8 cellular contexts compared by ENCODE assay signal in genomic region chr12:56118688-56119045, GRCh38. TPM values are rescaled to one million over a fixed set of nuclear protein-coding genes. Genes with fewer than 3 reads are reported as not detected.
A peak's percentile ranks its signal among the peaks of the same experiment; 100 is the strongest.
DNase-seq lines count a peak whose midpoint lies in the region; ATAC-seq and TF ChIP-seq lines count a peak whose summit lies in the region.

No MANE protein-coding gene starts in this region.

- H3K27ac Mint-ChIP-seq in GM23338 = peak overlapping the region; percentile 100
- H3K27ac Mint-ChIP-seq in activated CD4-positive, alpha-beta memory T cell treated with anti-CD3 and anti-CD28 coated beads for 36 hours = peak overlapping the region; percentile 100

- H3K4me3 Mint-ChIP-seq in GM23338 = peak overlapping the region; percentile 94
- H3K4me3 Mint-ChIP-seq in activated CD4-positive, alpha-beta memory T cell treated with anti-CD3 and anti-CD28 coated beads for 36 hours = peak overlapping the region; percentile 99

- no peaks in the 10 kb centered on the region for H3K9me2 ChIP-seq in GM23338 (ENCODE audit: insufficient read depth)

- peaks cover 0 to 11% (median 0%) of the 10 kb centered on the region in 11 experiments; a peak in 4 of 22 replicates for H4K20me1 ChIP-seq in BLaER1 treated with 17β-estradiol and CSF1 and Interleukin-3, amounts not matched to agents 10 nM and 100 nM
- H4K20me1 ChIP-seq in GM23338 (replicated peaks; ENCODE audit: insufficient read depth) = no peaks in the 10 kb centered on the region

- H3K36me3 ChIP-seq in BLaER1 treated with 17β-estradiol and CSF1 and Interleukin-3, amounts not matched to agents 10 nM and 100 nM = peaks cover 30 to 57% (median 45%) of the 10 kb centered on the region in 11 experiments
- H3K36me3 ChIP-seq in GM23338 (ENCODE audit: insufficient read depth) (peaks cover 4% of the 10 kb centered on the region; the same call in 1 of the 2 replicates), iPS-20b (ENCODE audit: insufficient read depth, low read depth, low read length) (peaks cover 32% of the 10 kb centered on the region), thoracic aorta (peaks cover 12% of the 10 kb centered on the region)

- peak overlapping the region; percentile 72 to 97 (median 86) for H3K4me3 ChIP-seq in BLaER1 treated with 17β-estradiol and CSF1 and Interleukin-3, amounts not matched to agents 10 nM and 100 nM
- H3K4me3 ChIP-seq in GM23338 = peak overlapping the region; percentile 78
- H3K4me3 ChIP-seq in iPS-20b (ENCODE audit: low read length) = peak overlapping the region; percentile 97
- peak overlapping the region; percentile 97 for H3K4me3 ChIP-seq in thoracic aorta

- CTCF ChIA-PET in activated CD4-positive, alpha-beta memory T cell treated with anti-CD3 and anti-CD28 coated beads for 36 hours (lab: Charles Lee) = interaction anchor here (1.0 to 6.9 kb wide), 32 partner anchors 9 to 517 kb away, joined by 3 to 168 read pairs (median 6); partner anchors contain the start of genes ANKRD52, CNPY2, COQ10A and ERBB3

- peaks cover 22% of the 10 kb centered on the region for H3F3A ChIP-seq in GM23338 (replicated peaks; ENCODE audit: low read depth)

- no peak overlapping the region for H2AFZ ChIP-seq in GM23338

- POLR2A ChIA-PET in activated CD4-positive, alpha-beta memory T cell treated with anti-CD3 and anti-CD28 coated beads for 36 hours (lab: Charles Lee) = interaction anchor here (0.5 to 6.7 kb wide), 24 partner anchors 9 to 562 kb away, joined by 3 to 101 read pairs (median 4); partner anchors contain the start of genes ANKRD52, ESYT1, IL23A and MYL6

- intact Hi-C loops in activated CD4-positive, alpha-beta memory T cell treated with anti-CD3 and anti-CD28 coated beads for 36 hours (cut with micrococcal nuclease) = loop anchor here (1.0 to 5.0 kb wide), 16 partner anchors 8 to 514 kb away; partner anchors contain the start of genes ANKRD52, BAZ2A, CNPY2 and CS

- H3K27me3 Mint-ChIP-seq in GM23338 (ENCODE audit: insufficient read depth, low read depth, poor library complexity) = peaks cover 19% of the 10 kb centered on the region
- H3K27me3 Mint-ChIP-seq in activated CD4-positive, alpha-beta memory T cell treated with anti-CD3 and anti-CD28 coated beads for 36 hours = no peaks in the 10 kb centered on the region

- H3K4me1 ChIP-seq in BLaER1 treated with 17β-estradiol and CSF1 and Interleukin-3, amounts not matched to agents 10 nM and 100 nM = peaks cover 25 to 47% (median 34%) of the 10 kb centered on the region in 10 experiments
- H3K4me1 ChIP-seq in GM23338 (ENCODE audit: insufficient read depth) (peaks cover 10% of the 10 kb centered on the region), iPS-20b (ENCODE audit: insufficient read depth, low read length) (peaks cover 10% of the 10 kb centered on the region; the same call in 1 of the 2 replicates), thoracic aorta (ENCODE audit: control insufficient read depth in 1 of 2, low read depth in 2 of 2) (peaks cover 7 to 27% of the 10 kb centered on the region in 2 donors)

- H3K27ac ChIP-seq in BLaER1 treated with 17β-estradiol and CSF1 and Interleukin-3, amounts not matched to agents 10 nM and 100 nM = peak overlapping the region; percentile 48 to 94 (median 88); a peak in 21 of 22 replicates
- peak overlapping the region; percentile 87 for H3K27ac ChIP-seq in GM23338 (ENCODE audit: low read depth)
- no peak overlapping the region for H3K27ac ChIP-seq in iPS-20b (ENCODE audit: low read length)
- peak overlapping the region; percentile 88 to 99 for H3K27ac ChIP-seq in thoracic aorta

- ATAC-seq in GM23338 = peak; percentile 13
- ATAC-seq in thoracic aorta (ENCODE audit: insufficient number of reproducible peaks, low FRiP score, low read depth) = no peak
- ATAC-seq in GM21515 (IDR thresholded peaks at IDR 0.05; ENCODE audit: unreplicated experiment) = no peak

- H3K36me3 Mint-ChIP-seq in GM23338 (ENCODE audit: low read depth) = peaks cover 40% of the 10 kb centered on the region
- H3K36me3 Mint-ChIP-seq in activated CD4-positive, alpha-beta memory T cell treated with anti-CD3 and anti-CD28 coated beads for 36 hours = peaks cover 35% of the 10 kb centered on the region

- H3K9me3 ChIP-seq in BLaER1 treated with 17β-estradiol and CSF1 and Interleukin-3, amounts not matched to agents 10 nM and 100 nM (replicated peaks in 1 of 11) = peaks cover 0 to 5% (median 3%) of the 10 kb centered on the region in 11 experiments; a peak in 6 of 22 replicates
- H3K9me3 ChIP-seq in iPS-20b (ENCODE audit: insufficient read depth, low read depth, low read length) (no peaks in the 10 kb centered on the region), thoracic aorta (no peaks in the 10 kb centered on the region)

- H3K9me3 Mint-ChIP-seq in GM23338 = peaks cover 6% of the 10 kb centered on the region; the same call in 2 of the 3 replicates
- no peaks in the 10 kb centered on the region for H3K9me3 Mint-ChIP-seq in activated CD4-positive, alpha-beta memory T cell treated with anti-CD3 and anti-CD28 coated beads for 36 hours

- peak overlapping the region; percentile 80 to 97 (median 94) for H3K9ac ChIP-seq in BLaER1 treated with 17β-estradiol and CSF1 and Interleukin-3, amounts not matched to agents 10 nM and 100 nM
- H3K9ac ChIP-seq in iPS-20b (ENCODE audit: low read depth, low read length) = peak overlapping the region; percentile 86; the same call in 1 of the 2 replicates

- H3K79me2 ChIP-seq in GM23338 (replicated peaks; ENCODE audit: insufficient read depth) = peaks cover 12% of the 10 kb centered on the region

- DNase-seq in GM23338 (ENCODE audit: low spot score) (peak; percentile 58), thoracic aorta (ENCODE audit: low spot score) (no peak), Ammon's horn (ENCODE audit: low spot score) (no peak), NCI-H1930 (lab: John Stamatoyannopoulos, UW) (no peak)
- DNase-seq in activated CD4-positive, alpha-beta memory T cell treated with anti-CD3 and anti-CD28 coated beads for 36 hours = no peak

- peak overlapping the region; percentile 78 to 100 (median 95) for H3K4me2 ChIP-seq in BLaER1 treated with 17β-estradiol and CSF1 and Interleukin-3, amounts not matched to agents 10 nM and 100 nM
- peak overlapping the region; percentile 93 for H3K4me2 ChIP-seq in GM23338

- TF ChIP-seq CTCF in GM23338 (conservative IDR thresholded peaks at IDR 0.05; ENCODE audit: low read depth in 2 of 2) = no peak
- no peak for TF ChIP-seq CTCF in thoracic aorta (IDR thresholded peaks at IDR 0.05)

- peaks cover 19% of the 10 kb centered on the region for H3K4me1 Mint-ChIP-seq in GM23338
- peaks cover 30% of the 10 kb centered on the region for H3K4me1 Mint-ChIP-seq in activated CD4-positive, alpha-beta memory T cell treated with anti-CD3 and anti-CD28 coated beads for 36 hours (ENCODE audit: low read depth)

- H3K27me3 ChIP-seq in BLaER1 treated with 17β-estradiol and CSF1 and Interleukin-3, amounts not matched to agents 10 nM and 100 nM = no peaks in the 10 kb centered on the region
- H3K27me3 ChIP-seq in GM23338 (ENCODE audit: insufficient read depth) (no peaks in the 10 kb centered on the region), iPS-20b (ENCODE audit: insufficient read depth, low read length) (no peaks in the 10 kb centered on the region), thoracic aorta (replicated peaks; ENCODE audit: insufficient read depth) (no peaks in the 10 kb centered on the region)

RNA-seq across cellular contexts. Expression of gene ZC3H10, which starts 0.6 kb away (rescaled TPM):
- 4.2 and 5.4 TPM in 2 replicates for total RNA-seq in GM23338 (2014; rRNA removed; shearing (Covaris generic))
- 2.2 and 2.7 TPM in 2 replicates for polyA plus RNA-seq in GM23338 (2016; fragmentation: Nextera tagmentation; extraction: Ambion mirVana)
- 1 to 10 TPM; 5.1 to 7.2 TPM for total RNA-seq in activated CD4-positive, alpha-beta memory T cell treated with anti-CD3 and anti-CD28 coated beads for 36 hours
- 1 to 10 TPM; 4.1 to 7.1 TPM for total RNA-seq in thoracic aorta

RNA-seq across cellular contexts. Expression of gene RPL41, which starts 2.2 kb away (rescaled TPM):
- total RNA-seq in GM23338 (2014; rRNA removed; shearing (Covaris generic)) = 1,633 and 2,039 TPM in 2 replicates
- 3,858 and 3,875 TPM in 2 replicates for polyA plus RNA-seq in GM23338 (2016; fragmentation: Nextera tagmentation; extraction: Ambion mirVana)
- total RNA-seq in activated CD4-positive, alpha-beta memory T cell treated with anti-CD3 and anti-CD28 coated beads for 36 hours = 1,000 to 10,000 TPM; 5,210 to 5,251 TPM
- total RNA-seq in thoracic aorta = 1,000 to 10,000 TPM in 1 of 2 donors, 100 to 1,000 TPM in 1; 923 to 1,490 TPM

RNA-seq across cellular contexts. Expression of gene ESYT1, which starts 9.4 kb away (rescaled TPM):
- total RNA-seq in GM23338 (2014; rRNA removed; shearing (Covaris generic)) = 97.2 and 142 TPM in 2 replicates
- 23.3 and 26.2 TPM in 2 replicates for polyA plus RNA-seq in GM23338 (2016; fragmentation: Nextera tagmentation; extraction: Ambion mirVana)
- 100 to 1,000 TPM; 142 to 146 TPM for total RNA-seq in activated CD4-positive, alpha-beta memory T cell treated with anti-CD3 and anti-CD28 coated beads for 36 hours
- 100 to 1,000 TPM; 113 to 128 TPM for total RNA-seq in thoracic aorta

RNA-seq across cellular contexts. Expression of gene PA2G4, which starts 14.3 kb away (rescaled TPM):
- 231 and 237 TPM in 2 replicates for total RNA-seq in GM23338 (2014; rRNA removed; shearing (Covaris generic))
- 349 and 373 TPM in 2 replicates for polyA plus RNA-seq in GM23338 (2016; fragmentation: Nextera tagmentation; extraction: Ambion mirVana)
- 100 to 1,000 TPM; 399 to 410 TPM for total RNA-seq in activated CD4-positive, alpha-beta memory T cell treated with anti-CD3 and anti-CD28 coated beads for 36 hours
- 100 to 1,000 TPM in 1 of 2 donors, 10 to 100 TPM in 1; 53.2 to 111 TPM for total RNA-seq in thoracic aorta

RNA-seq across cellular contexts. Expression of gene MYL6B, which starts 33.7 kb away (rescaled TPM):
- 96.9 and 103 TPM in 2 replicates for total RNA-seq in GM23338 (2014; rRNA removed; shearing (Covaris generic))
- 164 and 170 TPM in 2 replicates for polyA plus RNA-seq in GM23338 (2016; fragmentation: Nextera tagmentation; extraction: Ambion mirVana)
- 10 to 100 TPM; 63.8 to 70.8 TPM for total RNA-seq in activated CD4-positive, alpha-beta memory T cell treated with anti-CD3 and anti-CD28 coated beads for 36 hours
- total RNA-seq in thoracic aorta = 10 to 100 TPM; 17.1 to 19.1 TPM
